ENCODE assay signal across 8 cellular contexts in the genomic region with DNA sequence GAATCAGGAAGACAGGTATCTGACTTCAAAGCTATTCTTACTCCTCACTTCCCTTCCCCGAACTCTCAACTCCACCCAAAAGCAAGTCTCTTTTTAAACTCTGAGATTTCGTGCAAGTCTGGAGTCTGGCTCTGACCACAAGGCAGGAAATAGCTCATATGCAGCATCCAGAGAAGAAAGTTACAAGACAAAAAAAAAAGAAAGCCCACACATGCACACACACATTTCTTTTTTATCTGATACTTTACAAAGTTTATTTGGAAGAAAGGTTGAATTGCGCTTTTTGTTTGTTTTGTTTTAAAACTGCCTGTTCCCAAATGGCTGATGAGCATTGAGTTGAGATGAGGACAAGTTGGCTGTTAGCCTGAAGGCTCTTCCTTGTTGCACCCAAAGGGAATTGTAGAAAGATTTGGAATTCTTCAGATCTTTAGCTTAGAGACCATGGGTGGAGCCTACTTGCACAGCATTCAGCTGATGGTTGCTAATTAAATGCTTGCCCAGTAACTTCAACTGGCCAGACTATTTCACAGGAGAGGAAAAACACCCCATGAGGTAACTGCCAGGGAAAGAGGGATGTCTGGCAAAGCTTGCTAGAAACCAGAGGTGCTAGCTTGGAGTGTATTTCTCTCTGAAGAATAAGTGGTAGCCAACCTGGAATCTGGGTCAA.
DNase-seq lines count a peak whose midpoint lies in the region; ATAC-seq and TF ChIP-seq lines count a peak whose summit lies in the region.

No MANE protein-coding gene starts in this region.

- H3K4me3 Mint-ChIP-seq in activated CD4-positive, alpha-beta memory T cell treated with anti-CD3 and anti-CD28 coated beads for 36 hours = peak overlapping the region; percentile 33

- peaks cover 2% of the 10 kb centered on the region for H3K36me3 Mint-ChIP-seq in activated CD4-positive, alpha-beta memory T cell treated with anti-CD3 and anti-CD28 coated beads for 36 hours

- CTCF ChIA-PET in activated CD4-positive, alpha-beta memory T cell treated with anti-CD3 and anti-CD28 coated beads for 36 hours (lab: Charles Lee) = no interaction called here

- H3K27ac ChIP-seq in left ventricle myocardium inferior (replicated peaks) = peak overlapping the region; percentile 78
- peak overlapping the region; percentile 76 for H3K27ac ChIP-seq in subcutaneous abdominal adipose tissue (ENCODE audit: low read depth, low read length)
- H3K27ac ChIP-seq in caudate nucleus (ENCODE audit: low read depth, low read length) = no peak overlapping the region

- TF ChIP-seq CTCF in AG09309 (IDR thresholded peaks at IDR 0.05; ENCODE audit: control insufficient read depth, insufficient read depth, low read depth, low read length, missing control alignments) = no peak
- no peak for TF ChIP-seq CTCF in left ventricle myocardium inferior (IDR thresholded peaks at IDR 0.05; ENCODE audit: borderline replicate concordance)

- H3K36me3 ChIP-seq in left ventricle myocardium inferior (no peaks in the 10 kb centered on the region), subcutaneous abdominal adipose tissue (ENCODE audit: control insufficient read depth in 5 of 5, insufficient read depth in 5 of 5, low read length in 5 of 5) (no peaks in the 10 kb centered on the region)

- H3K27ac Mint-ChIP-seq in activated CD4-positive, alpha-beta memory T cell treated with anti-CD3 and anti-CD28 coated beads for 36 hours = peak overlapping the region; percentile 82

- peaks cover 2% of the 10 kb centered on the region for H3K9me3 Mint-ChIP-seq in activated CD4-positive, alpha-beta memory T cell treated with anti-CD3 and anti-CD28 coated beads for 36 hours

- H3K27me3 ChIP-seq in left ventricle myocardium inferior (ENCODE audit: low read depth) = no peaks in the 10 kb centered on the region
- no peaks in the 10 kb centered on the region for H3K27me3 ChIP-seq in subcutaneous abdominal adipose tissue (ENCODE audit: control insufficient read depth in 5 of 5, insufficient read depth in 4 of 5, low read length in 5 of 5)

- POLR2A ChIA-PET in activated CD4-positive, alpha-beta memory T cell treated with anti-CD3 and anti-CD28 coated beads for 36 hours (lab: Charles Lee) = no interaction called here

- DNase-seq in AG09309 (ENCODE audit: low read depth) (peak; percentile 94), left ventricle myocardium inferior (no peak), NCI-H1436 (lab: John Stamatoyannopoulos, UW) (no peak), caudate nucleus (lab: John Stamatoyannopoulos, UW) (no peak)
- peak; percentile 57 for DNase-seq in activated CD4-positive, alpha-beta memory T cell treated with anti-CD3 and anti-CD28 coated beads for 36 hours

- H3K4me1 ChIP-seq in left ventricle myocardium inferior (peaks cover 58% of the 10 kb centered on the region), subcutaneous abdominal adipose tissue (ENCODE audit: control insufficient read depth in 5 of 5, insufficient read depth in 5 of 5, low read length in 5 of 5) (peaks cover 10 to 25% (median 23%) of the 10 kb centered on the region in 5 donors)

- peak; percentile 97 for ATAC-seq in GM19035 (IDR thresholded peaks at IDR 0.05; ENCODE audit: unreplicated experiment)
- ATAC-seq in HG03103 (IDR thresholded peaks at IDR 0.05; ENCODE audit: low read depth, unreplicated experiment) = peak; percentile 98

- H3K9me3 ChIP-seq in left ventricle myocardium inferior (replicated peaks) (no peaks in the 10 kb centered on the region), subcutaneous abdominal adipose tissue (ENCODE audit: control insufficient read depth in 5 of 5, low read length in 5 of 5) (no peaks in the 10 kb centered on the region)

- no peaks in the 10 kb centered on the region for H3K27me3 Mint-ChIP-seq in activated CD4-positive, alpha-beta memory T cell treated with anti-CD3 and anti-CD28 coated beads for 36 hours

- H3K4me3 ChIP-seq in AG09309 (ENCODE audit: control insufficient read depth, low read depth, low read length) (no peak overlapping the region), left ventricle myocardium inferior (no peak overlapping the region), subcutaneous abdominal adipose tissue (ENCODE audit: low read depth in 1 of 5, low read length in 5 of 5) (peak overlapping the region in 2 of 5 donors; percentile 13 to 36)

- intact Hi-C loops in activated CD4-positive, alpha-beta memory T cell treated with anti-CD3 and anti-CD28 coated beads for 36 hours (cut with micrococcal nuclease) = loop anchor here (10.0 kb wide), 2 partner anchors 356 to 936 kb away; no protein-coding TSS in a partner anchor
- intact Hi-C loops in left ventricle myocardium inferior (cut with micrococcal nuclease) = no loop called here

- H3K9ac ChIP-seq in subcutaneous abdominal adipose tissue (ENCODE audit: low read length in 5 of 5) = peak overlapping the region in 1 of 5 donors; percentile 56

- peaks cover 35% of the 10 kb centered on the region for H3K4me1 Mint-ChIP-seq in activated CD4-positive, alpha-beta memory T cell treated with anti-CD3 and anti-CD28 coated beads for 36 hours (ENCODE audit: low read depth)

Comparison
In these comparisons a context has a peak if more than half of its experiments do, and no peak if none do; other contexts are left out.
1. DNase-seq: peak in AG09309 (single experiment) and activated CD4-positive, alpha-beta memory T cell treated with anti-CD3 and anti-CD28 coated beads for 36 hours (single experiment); none in left ventricle myocardium inferior (single experiment), NCI-H1436 (single experiment) and caudate nucleus (0 of 61).